1 cellular context compared by ENCODE assay signal in the genomic region with DNA sequence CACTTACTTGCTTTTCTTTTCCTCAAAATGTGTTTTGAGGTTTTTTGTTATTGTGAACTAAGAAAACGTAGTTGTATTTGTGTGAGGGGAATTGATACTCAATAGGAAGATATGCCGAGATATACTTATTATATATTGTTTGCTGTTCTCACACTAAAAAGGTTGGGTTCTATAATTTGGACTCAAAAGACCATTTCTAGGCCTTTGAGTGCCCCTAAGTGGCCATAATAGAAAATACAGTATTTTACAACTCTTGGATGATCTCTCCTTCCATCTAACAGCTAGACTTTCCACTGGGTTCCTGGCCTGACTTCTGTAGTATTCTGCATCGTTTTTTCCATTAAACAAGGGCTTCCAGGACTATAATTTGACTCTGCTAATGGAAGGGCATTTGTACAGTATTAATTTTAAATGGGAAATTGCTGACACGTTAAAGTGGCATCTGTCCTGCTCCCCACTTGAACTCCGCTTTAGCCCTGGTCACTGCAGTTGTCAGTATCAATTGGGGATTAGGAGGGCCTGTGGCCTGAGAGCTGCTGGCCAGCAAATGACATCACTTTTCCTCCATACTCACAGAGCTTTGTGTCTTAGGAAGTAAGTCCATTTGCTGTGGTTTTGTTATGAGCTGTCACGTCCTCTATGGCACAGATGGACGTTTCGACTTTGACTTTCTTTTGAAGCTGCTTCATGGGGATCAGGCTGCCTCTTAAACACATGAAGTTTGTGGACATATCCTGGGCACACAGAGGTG.
TF ChIP-seq lines count a peak whose summit lies in the region.

No MANE protein-coding gene starts in this region.

TF ChIP-seq in GM12878, 131 proteins besides CTCF, POLR2A, EP300 and RAD21 (continued from another document):
- TF ChIP-seq, protein P1, sequence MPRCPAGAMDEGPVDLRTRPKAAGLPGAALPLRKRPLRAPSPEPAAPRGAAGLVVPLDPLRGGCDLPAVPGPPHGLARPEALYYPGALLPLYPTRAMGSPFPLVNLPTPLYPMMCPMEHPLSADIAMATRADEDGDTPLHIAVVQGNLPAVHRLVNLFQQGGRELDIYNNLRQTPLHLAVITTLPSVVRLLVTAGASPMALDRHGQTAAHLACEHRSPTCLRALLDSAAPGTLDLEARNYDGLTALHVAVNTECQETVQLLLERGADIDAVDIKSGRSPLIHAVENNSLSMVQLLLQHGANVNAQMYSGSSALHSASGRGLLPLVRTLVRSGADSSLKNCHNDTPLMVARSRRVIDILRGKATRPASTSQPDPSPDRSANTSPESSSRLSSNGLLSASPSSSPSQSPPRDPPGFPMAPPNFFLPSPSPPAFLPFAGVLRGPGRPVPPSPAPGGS (IDR thresholded peaks at IDR 0.05; ENCODE audit: borderline replicate concordance, insufficient read depth, low read depth, low read length, poor library complexity, severe bottlenecking): no peak
- no peak for TF ChIP-seq RFX5 (IDR thresholded peaks at IDR 0.05; ENCODE audit: low read depth, low read length)
TF ChIP-seq in GM12878: peak in this region for 1.
